ENCODE assay signal across 8 cellular contexts in genomic region chr13:36920612-36921185, GRCh38. TPM values are rescaled to one million over a fixed set of nuclear protein-coding genes. Genes with fewer than 3 reads are reported as not detected.
A peak's percentile ranks its signal among the peaks of the same experiment; 100 is the strongest.
DNase-seq lines count a peak whose midpoint lies in the region; ATAC-seq and TF ChIP-seq lines count a peak whose summit lies in the region.

No MANE protein-coding gene starts in this region.

- peak overlapping the region; percentile 68 for H3K4me3 ChIP-seq in AG09309 (ENCODE audit: control insufficient read depth, low read depth, low read length)
- H3K4me3 ChIP-seq in choroid plexus epithelial cell (ENCODE audit: low read depth, low read length) = peak overlapping the region; percentile 68

- no peaks in the 10 kb centered on the region for H3K9me3 Mint-ChIP-seq in nephron progenitor cell

- no peak for DNase-seq in AG09309 (ENCODE audit: low read depth)
- DNase-seq in KBM-7 = peak; percentile 10
- no peak for DNase-seq in choroid plexus epithelial cell (ENCODE audit: low read depth)
- DNase-seq in nephron progenitor cell = no peak
- no peak for DNase-seq in GF-D8 (lab: John Stamatoyannopoulos, UW)
- DNase-seq in kidney glomerular epithelial cell (lab: John Stamatoyannopoulos, UW) = no peak
- no peak for DNase-seq in mucosa of gallbladder (ENCODE audit: low spot score)

- H3K27ac Mint-ChIP-seq in nephron progenitor cell = peak overlapping the region; percentile 47

- H3K27me3 Mint-ChIP-seq in nephron progenitor cell (ENCODE audit: low read depth, poor library complexity) = peaks cover 11% of the 10 kb centered on the region

- ATAC-seq in HG02884 (IDR thresholded peaks at IDR 0.05; ENCODE audit: unreplicated experiment) = no peak

- no peaks in the 10 kb centered on the region for H3K36me3 Mint-ChIP-seq in nephron progenitor cell (ENCODE audit: low read depth)

- no peak for TF ChIP-seq CTCF in AG09309 (IDR thresholded peaks at IDR 0.05; ENCODE audit: control insufficient read depth, insufficient read depth, low read depth, low read length, missing control alignments)
- no peak for TF ChIP-seq CTCF in choroid plexus epithelial cell (conservative IDR thresholded peaks at IDR 0.05; ENCODE audit: low read depth, low read length)
- TF ChIP-seq CTCF in nephron progenitor cell (IDR thresholded peaks at IDR 0.05) = no peak

- in situ Hi-C loops in KBM-7 (cut with MboI; ENCODE audit: low pct_unique_long_range_greater_than_20kb, low sequenced_read_pairs) = no loop called here

- peak overlapping the region; percentile 81 for H3K4me3 Mint-ChIP-seq in nephron progenitor cell

- H3K4me1 Mint-ChIP-seq in nephron progenitor cell = peaks cover 45% of the 10 kb centered on the region

RNA-seq across cellular contexts. Expression of gene SMAD9, which starts 0.7 kb away (rescaled TPM):
- total RNA-seq in mucosa of gallbladder = 39.7 TPM
